Comparison of ENCODE assay signal across 12 cellular contexts in genomic region chr7:44012081-44012480, GRCh38. TPM values are rescaled to one million over a fixed set of nuclear protein-coding genes. Genes with fewer than 3 reads are reported as not detected.
"Had no signal": no experiment of that assay in that cellular context is flagged by ENCODE, and none has a peak within 500 bp of the region (broad histone marks: within the 10 kb centered on the region; RNA-seq: fewer than 3 reads in every experiment).

No MANE protein-coding gene starts in this region.

RNA-seq across cellular contexts. Expression of gene SPDYE1, which starts 14.4 kb away (rescaled TPM):
- total RNA-seq: activated B cell treated with CpG ODN at 0.5 μM for 24 hours; activated CD4-positive, alpha-beta memory T cell treated with anti-CD3 and anti-CD28 coated beads for 36 hours; activated CD4-positive, alpha-beta memory T cell treated with anti-CD3 and anti-CD28 coated beads, Interleukin-2, amount 10 ng/mL, durations not matched to agents 7 days and 5 days; activated CD4-positive, alpha-beta T cell treated with anti-CD3 and anti-CD28 coated beads for 36 hours; activated CD4-positive, alpha-beta T cell treated with anti-CD3 and anti-CD28 coated beads, Interleukin-2, amount 10 ng/mL, durations not matched to agents 24 days and 14 days; activated CD4-positive, alpha-beta T cell treated with anti-CD3 and anti-CD28 coated beads, Interleukin-2, amount 10 ng/mL, durations not matched to agents 7 days and 5 days; activated CD8-positive, alpha-beta memory T cell treated with anti-CD3 and anti-CD28 coated beads for 36 hours; activated CD8-positive, alpha-beta T cell treated with anti-CD3 and anti-CD28 coated beads for 36 hours; activated CD8-positive, alpha-beta T cell treated with anti-CD3 and anti-CD28 coated beads, Interleukin-2, amount 10 ng/mL, durations not matched to agents 7 days and 5 days; T-helper 1 cell treated with Interleukin-12 subunit alpha and Interleukin-12 subunit beta and Interleukin-4 antibody, amounts not matched to agents 30 ng/mL and 1 ng/mL, for 36 hours; T-helper 2 cell treated with Interferon-gamma antibody and Interleukin-4, amounts not matched to agents 100 ng/mL and 5 ng/mL, for 36 hours; WTC11 had no signal

RNA-seq across cellular contexts. Expression of gene PGAM2, which starts 53.3 kb away (rescaled TPM):
- total RNA-seq: activated CD4-positive, alpha-beta T cell treated with anti-CD3 and anti-CD28 coated beads for 36 hours; activated CD8-positive, alpha-beta memory T cell treated with anti-CD3 and anti-CD28 coated beads for 36 hours had no signal
